Comparison of ENCODE assay signal across 1 cellular context in the genomic region with DNA sequence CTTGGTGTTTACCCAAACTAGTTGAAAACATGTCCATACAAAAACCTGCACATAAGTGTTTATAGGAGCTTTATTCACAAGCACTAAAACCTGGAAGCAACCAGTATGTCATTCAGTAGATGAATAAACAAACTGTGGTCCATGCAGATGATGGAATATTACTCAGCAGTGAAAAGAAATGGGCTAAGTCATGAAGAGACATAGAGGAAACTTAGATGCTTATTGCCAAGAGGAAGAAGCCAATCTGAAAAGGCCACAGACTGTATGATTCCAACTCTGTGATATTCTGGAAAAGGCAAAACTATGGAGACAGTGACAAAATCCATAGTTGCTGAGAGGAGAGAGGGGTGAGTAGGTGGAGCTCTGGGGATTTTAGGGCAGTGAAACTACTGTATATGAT.
TF ChIP-seq lines count a peak whose summit lies in the region.

No MANE protein-coding gene starts in this region.

TF ChIP-seq in H1, 55 proteins besides CTCF, POLR2A, EP300 and RAD21:
- TF ChIP-seq RNF2 (IDR thresholded peaks at IDR 0.05; ENCODE audit: borderline replicate concordance, low read depth, low read length, missing control alignments, poor library complexity, severe bottlenecking): no peak
- no peak for TF ChIP-seq HDAC6 (IDR thresholded peaks at IDR 0.05; ENCODE audit: low read depth, low read length)
- TF ChIP-seq CEBPB (IDR thresholded peaks at IDR 0.05; ENCODE audit: low read depth, low read length): no peak
- TF ChIP-seq HDAC2 (IDR thresholded peaks at IDR 0.05; ENCODE audit: borderline replicate concordance in 1 of 2, low read depth in 2 of 2, low read length in 2 of 2): no peak
- TF ChIP-seq RXRA (IDR thresholded peaks at IDR 0.05; ENCODE audit: insufficient read depth, low read depth, low read length): no peak
- no peak for TF ChIP-seq USF2 (IDR thresholded peaks at IDR 0.05; ENCODE audit: low read length)
